ENCODE assay signal across 25 cellular contexts in the genomic region with DNA sequence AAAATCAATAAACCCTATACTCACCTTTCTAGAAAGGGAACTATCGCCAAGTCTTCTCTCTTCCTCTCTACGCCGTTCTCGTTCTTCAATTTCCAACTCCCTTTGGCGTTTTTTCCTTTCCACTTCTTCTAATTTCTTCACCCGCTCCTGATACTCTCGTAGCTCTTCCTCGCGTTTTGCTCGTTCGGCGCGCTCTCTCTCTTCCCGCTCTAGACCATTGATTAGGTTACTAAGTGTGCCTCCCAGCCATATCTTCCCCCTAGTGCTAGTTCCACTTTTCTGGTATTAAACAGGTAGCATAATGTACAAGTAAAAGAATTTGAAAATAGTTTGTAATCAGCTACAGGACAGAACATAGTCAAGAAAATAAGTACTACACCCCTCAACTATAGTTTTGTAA.
"Had no signal": no experiment of that assay in that cellular context is flagged by ENCODE, and none has a peak within 500 bp of the region (broad histone marks: within the 10 kb centered on the region; RNA-seq: fewer than 3 reads in every experiment).

No MANE protein-coding gene starts in this region.

- DNase-seq: activated B cell treated with CpG ODN at 0.5 μM for 24 hours; activated CD4-positive, alpha-beta T cell treated with anti-CD3 and anti-CD28 coated beads, Interleukin-2, amount 10 ng/mL, durations not matched to agents 7 days and 5 days; activated CD8-positive, alpha-beta T cell treated with anti-CD3 and anti-CD28 coated beads for 36 hours; activated gamma-delta T cell; activated naive CD4-positive, alpha-beta T cell treated with anti-CD3 and anti-CD28 coated beads, Interleukin-2, amount 10 ng/mL, durations not matched to agents 7 days and 5 days; activated naive CD8-positive, alpha-beta T cell treated with anti-CD3 and anti-CD28 coated beads, Interleukin-2, amount 10 ng/mL, durations not matched to agents 7 days and 5 days; activated T-cell treated with anti-CD3 and anti-CD28 coated beads, Interleukin-2, amount 50 U/mL, for 4 hours; adrenal gland; anterior cingulate cortex; cerebellar nuclear complex; MM.1S; NCI-H1048; NCI-H146; NCI-H187 treated with DMSO at 0.1 percent for 48 hours; NCI-H2081 treated with DMSO at 0.1 percent for 48 hours; NCI-H446; NCI-H524; PC-3; SHP77; SW 1271; T-helper 9 cell had no signal

- H3K27me3 Mint-ChIP-seq: activated B cell treated with CpG ODN at 0.5 μM for 24 hours; activated CD4-positive, alpha-beta T cell treated with anti-CD3 and anti-CD28 coated beads, Interleukin-2, amount 10 ng/mL, durations not matched to agents 7 days and 5 days; activated CD8-positive, alpha-beta T cell treated with anti-CD3 and anti-CD28 coated beads for 36 hours; activated naive CD4-positive, alpha-beta T cell treated with anti-CD3 and anti-CD28 coated beads, Interleukin-2, amount 10 ng/mL, durations not matched to agents 7 days and 5 days; activated naive CD8-positive, alpha-beta T cell treated with anti-CD3 and anti-CD28 coated beads, Interleukin-2, amount 10 ng/mL, durations not matched to agents 7 days and 5 days; activated T-helper 17 cell treated with anti-CD3 and anti-CD28 coated beads, Interleukin-2, amount 50 U/mL, for 72 hours had no signal

- ATAC-seq: activated CD8-positive, alpha-beta T cell treated with anti-CD3 and anti-CD28 coated beads for 36 hours; activated T-cell treated with anti-CD3 and anti-CD28 coated beads, Interleukin-2, amount 50 U/mL, for 4 hours; activated T-helper 17 cell treated with anti-CD3 and anti-CD28 coated beads, Interleukin-2, amount 50 U/mL, for 72 hours; PC-3; SK-N-SH treated with all-trans-retinoic acid at 6 μM for 48 hours had no signal

- H3K9me3 Mint-ChIP-seq: activated B cell treated with CpG ODN at 0.5 μM for 24 hours; activated CD4-positive, alpha-beta T cell treated with anti-CD3 and anti-CD28 coated beads, Interleukin-2, amount 10 ng/mL, durations not matched to agents 7 days and 5 days; activated CD8-positive, alpha-beta T cell treated with anti-CD3 and anti-CD28 coated beads for 36 hours; activated naive CD4-positive, alpha-beta T cell treated with anti-CD3 and anti-CD28 coated beads, Interleukin-2, amount 10 ng/mL, durations not matched to agents 7 days and 5 days; activated naive CD8-positive, alpha-beta T cell treated with anti-CD3 and anti-CD28 coated beads, Interleukin-2, amount 10 ng/mL, durations not matched to agents 7 days and 5 days; activated T-cell treated with anti-CD3 and anti-CD28 coated beads, Interleukin-2, amount 50 U/mL, for 4 hours; activated T-helper 17 cell treated with anti-CD3 and anti-CD28 coated beads, Interleukin-2, amount 50 U/mL, for 72 hours; T-helper 1 cell treated with Interleukin-12 subunit alpha and Interleukin-12 subunit beta and Interleukin-4 antibody, amounts not matched to agents 30 μg/mL and 1 μg/mL, for 36 hours had no signal

- H3K4me3 ChIP-seq: adrenal gland, SJSA1 had no signal

- H3K27me3 ChIP-seq: adrenal gland, SJSA1 had no signal

- H3K9me3 ChIP-seq: adrenal gland, SJSA1 had no signal

- H3K27ac Mint-ChIP-seq: activated B cell treated with CpG ODN at 0.5 μM for 24 hours; activated CD4-positive, alpha-beta T cell treated with anti-CD3 and anti-CD28 coated beads, Interleukin-2, amount 10 ng/mL, durations not matched to agents 7 days and 5 days; activated CD8-positive, alpha-beta T cell treated with anti-CD3 and anti-CD28 coated beads for 36 hours; activated naive CD4-positive, alpha-beta T cell treated with anti-CD3 and anti-CD28 coated beads, Interleukin-2, amount 10 ng/mL, durations not matched to agents 7 days and 5 days; activated naive CD8-positive, alpha-beta T cell treated with anti-CD3 and anti-CD28 coated beads, Interleukin-2, amount 10 ng/mL, durations not matched to agents 7 days and 5 days; activated T-helper 17 cell treated with anti-CD3 and anti-CD28 coated beads, Interleukin-2, amount 50 U/mL, for 72 hours; T-helper 1 cell treated with Interleukin-12 subunit alpha and Interleukin-12 subunit beta and Interleukin-4 antibody, amounts not matched to agents 30 μg/mL and 1 μg/mL, for 36 hours had no signal

- H3K4me1 ChIP-seq: adrenal gland, SJSA1 had no signal

- H3K27ac ChIP-seq: adrenal gland, SJSA1 had no signal

- H3K4me3 Mint-ChIP-seq: activated B cell treated with CpG ODN at 0.5 μM for 24 hours; activated CD4-positive, alpha-beta T cell treated with anti-CD3 and anti-CD28 coated beads, Interleukin-2, amount 10 ng/mL, durations not matched to agents 7 days and 5 days; activated CD8-positive, alpha-beta T cell treated with anti-CD3 and anti-CD28 coated beads for 36 hours; activated naive CD4-positive, alpha-beta T cell treated with anti-CD3 and anti-CD28 coated beads, Interleukin-2, amount 10 ng/mL, durations not matched to agents 7 days and 5 days; activated naive CD8-positive, alpha-beta T cell treated with anti-CD3 and anti-CD28 coated beads, Interleukin-2, amount 10 ng/mL, durations not matched to agents 7 days and 5 days; activated T-cell treated with anti-CD3 and anti-CD28 coated beads, Interleukin-2, amount 50 U/mL, for 4 hours; activated T-helper 17 cell treated with anti-CD3 and anti-CD28 coated beads, Interleukin-2, amount 50 U/mL, for 72 hours; T-helper 1 cell treated with Interleukin-12 subunit alpha and Interleukin-12 subunit beta and Interleukin-4 antibody, amounts not matched to agents 30 μg/mL and 1 μg/mL, for 36 hours had no signal
